In the genomic region with DNA sequence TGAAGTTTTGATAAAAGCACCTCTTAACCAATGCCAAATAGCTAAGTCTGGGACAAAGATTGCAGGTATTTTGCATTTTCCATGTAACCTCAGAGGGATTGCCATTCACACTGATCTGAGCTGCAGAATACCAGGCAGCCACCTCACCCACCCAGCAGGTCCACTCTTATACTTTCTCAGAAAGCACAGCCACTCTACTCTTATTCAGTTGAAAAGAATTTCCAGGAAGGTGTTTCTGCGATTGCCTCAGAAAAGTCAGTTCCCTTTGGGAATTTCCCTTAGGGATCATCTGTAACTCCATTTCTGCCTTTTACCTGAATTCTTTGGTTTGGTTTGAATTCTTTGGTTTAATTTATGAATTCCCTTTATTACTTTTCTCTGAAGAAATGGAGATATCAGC, we compare ENCODE assay signal across 14 cellular contexts. TPM values are rescaled to one million over a fixed set of nuclear protein-coding genes. Genes with fewer than 3 reads are reported as not detected.
A peak's percentile ranks its signal among the peaks of the same experiment; 100 is the strongest.
DNase-seq lines count a peak whose midpoint lies in the region; ATAC-seq, FAIRE-seq and TF ChIP-seq lines count a peak whose summit lies in the region.
"Had no signal": no experiment of that assay in that cellular context is flagged by ENCODE, and none has a peak within 500 bp of the region (broad histone marks: within the 10 kb centered on the region; RNA-seq: fewer than 3 reads in every experiment).

No MANE protein-coding gene starts in this region.

- peaks cover 2% of the 10 kb centered on the region for H3K36me3 Mint-ChIP-seq in CD8-positive, alpha-beta T cell
- H3K36me3 Mint-ChIP-seq in IgD-negative memory B cell = no peaks in the 10 kb centered on the region
- H3K36me3 Mint-ChIP-seq in activated naive CD8-positive, alpha-beta T cell = peaks cover 2% of the 10 kb centered on the region

- ATAC-seq in CD8-positive, alpha-beta T cell = no peak
- ATAC-seq in GM19023 (IDR thresholded peaks at IDR 0.05; ENCODE audit: unreplicated experiment) = no peak

- peak overlapping the region; percentile 97 for H3K27ac Mint-ChIP-seq in CD8-positive, alpha-beta T cell
- peak overlapping the region in 2 of 3 donors; percentile 18 to 98 for H3K27ac Mint-ChIP-seq in IgD-negative memory B cell
- H3K27ac Mint-ChIP-seq in activated naive CD8-positive, alpha-beta T cell = peak overlapping the region; percentile 95

- no peaks in the 10 kb centered on the region for H3K36me3 ChIP-seq in CD8-positive, alpha-beta T cell (ENCODE audit: insufficient read depth, low read length)
- H3K36me3 ChIP-seq in Peyer's patch (no peaks in the 10 kb centered on the region), WERI-Rb-1 (no peaks in the 10 kb centered on the region)

- H3K4me1 Mint-ChIP-seq in CD8-positive, alpha-beta T cell (ENCODE audit: low read depth) = peaks cover 59% of the 10 kb centered on the region
- peaks cover 30 to 46% (median 43%) of the 10 kb centered on the region in 3 donors for H3K4me1 Mint-ChIP-seq in IgD-negative memory B cell
- peaks cover 57% of the 10 kb centered on the region for H3K4me1 Mint-ChIP-seq in activated naive CD8-positive, alpha-beta T cell (ENCODE audit: low read depth)

- POLR2A ChIA-PET in CD8-positive, alpha-beta T cell (lab: Charles Lee) = interaction anchor here (0.8 kb wide), 1 partner anchor 63 kb away, joined by 3 read pairs; no protein-coding TSS in a partner anchor

- H3K27me3 ChIP-seq in CD8-positive, alpha-beta T cell (ENCODE audit: insufficient read depth, low read length) = no peaks in the 10 kb centered on the region
- H3K27me3 ChIP-seq in Peyer's patch = no peaks in the 10 kb centered on the region
- H3K27me3 ChIP-seq in WERI-Rb-1 (ENCODE audit: insufficient read depth, low read depth, severe bottlenecking) = no peaks in the 10 kb centered on the region
- H3K27me3 ChIP-seq: hepatocyte had no signal

- H3K27ac ChIP-seq in CD8-positive, alpha-beta T cell (ENCODE audit: low read depth, low read length) = no peak overlapping the region
- H3K27ac ChIP-seq in Peyer's patch (peak overlapping the region in 2 of 4 donors; percentile 20 to 75), WERI-Rb-1 (no peak overlapping the region)
- H3K27ac ChIP-seq: coronary artery, hepatocyte had no signal

- no peak for FAIRE-seq in frontal cortex (lab: Jason Lieb, UNC)

- intact Hi-C loops in CD8-positive, alpha-beta T cell (cut with DNase I, micrococcal nuclease) = no loop called here

- H3K4me3 ChIP-seq in CD8-positive, alpha-beta T cell (ENCODE audit: low read depth, low read length) = no peak overlapping the region
- no peak overlapping the region for H3K4me3 ChIP-seq in Peyer's patch
- H3K4me3 ChIP-seq in WERI-Rb-1 (ENCODE audit: low read depth, low read length) = no peak overlapping the region
- H3K4me3 ChIP-seq: coronary artery, hepatocyte had no signal

- peak overlapping the region; percentile 96 for H3K4me3 Mint-ChIP-seq in CD8-positive, alpha-beta T cell
- H3K4me3 Mint-ChIP-seq in IgD-negative memory B cell = peak overlapping the region; percentile 22 to 96 (median 54)
- H3K4me3 Mint-ChIP-seq in activated naive CD8-positive, alpha-beta T cell = peak overlapping the region; percentile 46
- H3K4me3 Mint-ChIP-seq: nephron had no signal

- no peak for TF ChIP-seq CTCF in CD8-positive, alpha-beta T cell (IDR thresholded peaks at IDR 0.05)
- TF ChIP-seq CTCF in Peyer's patch (IDR thresholded peaks at IDR 0.05) = no peak
- TF ChIP-seq CTCF in WERI-Rb-1 (IDR thresholded peaks at IDR 0.05; ENCODE audit: low read depth, low read length) = no peak

- no peak for DNase-seq in CD8-positive, alpha-beta T cell
- DNase-seq in kidney tubule cell (ENCODE audit: low spot score) (peak; percentile 95), frontal cortex (ENCODE audit: low spot score in 2 of 2) (no peak), Peyer's patch (no peak), WERI-Rb-1 (no peak)
- DNase-seq: activated CD8-positive, alpha-beta memory T cell treated with anti-CD3 and anti-CD28 coated beads for 24 hours; HCEC 1CT; NCI-H1436 treated with DMSO at 0.1 percent for 48 hours had no signal

- H3K27me3 Mint-ChIP-seq in CD8-positive, alpha-beta T cell (ENCODE audit: low read depth) = peaks cover 3% of the 10 kb centered on the region
- no peaks in the 10 kb centered on the region for H3K27me3 Mint-ChIP-seq in IgD-negative memory B cell
- H3K27me3 Mint-ChIP-seq in activated naive CD8-positive, alpha-beta T cell = no peaks in the 10 kb centered on the region

- CTCF ChIA-PET in CD8-positive, alpha-beta T cell (lab: Charles Lee) = no interaction called here

- TF ChIP-seq POLR2A in Peyer's patch (IDR thresholded peaks at IDR 0.05) = no peak

- no peaks in the 10 kb centered on the region for H3K9me3 Mint-ChIP-seq in CD8-positive, alpha-beta T cell
- H3K9me3 Mint-ChIP-seq in IgD-negative memory B cell = no peaks in the 10 kb centered on the region
- no peaks in the 10 kb centered on the region for H3K9me3 Mint-ChIP-seq in activated naive CD8-positive, alpha-beta T cell (ENCODE audit: low read depth)
- H3K9me3 Mint-ChIP-seq: nephron had no signal

- H3K9me3 ChIP-seq in CD8-positive, alpha-beta T cell (ENCODE audit: low read length) = no peaks in the 10 kb centered on the region
- no peaks in the 10 kb centered on the region for H3K9me3 ChIP-seq in Peyer's patch
- H3K9me3 ChIP-seq in WERI-Rb-1 (ENCODE audit: severe bottlenecking) = no peaks in the 10 kb centered on the region

- H3K4me1 ChIP-seq in CD8-positive, alpha-beta T cell (ENCODE audit: insufficient read depth, low read length) = peaks cover 39% of the 10 kb centered on the region
- peaks cover 0 to 11% (median 5%) of the 10 kb centered on the region in 4 donors for H3K4me1 ChIP-seq in Peyer's patch

RNA-seq across cellular contexts. Expression of a gene that starts 0.9 kb away (rescaled TPM):
- 10 to 100 TPM; 16.3 to 16.6 TPM for total RNA-seq in CD8-positive, alpha-beta T cell
- polyA plus RNA-seq in IgD-negative memory B cell = 208 TPM
- total RNA-seq in frontal cortex = 2.0 TPM
- total RNA-seq in Peyer's patch = 10 to 100 TPM in 2 of 4 donors, 1 to 10 TPM in 2; 7.6 to 19.8 (median 13.2) TPM

Comparison
In these comparisons a context has a peak if more than half of its experiments do, and no peak if none do; other contexts are left out.
1. H3K4me3 Mint-ChIP-seq: peak in every context shown above with its lines; median percentile 96 in CD8-positive, alpha-beta T cell; 54 in IgD-negative memory B cell; 46 in activated naive CD8-positive, alpha-beta T cell.